In genomic region chr3:119702530-119703527, GRCh38 we compare ENCODE assay signal across 8 cellular contexts. TPM values are rescaled to one million over a fixed set of nuclear protein-coding genes. Genes with fewer than 3 reads are reported as not detected.
DNase-seq lines count a peak whose midpoint lies in the region; TF ChIP-seq lines count a peak whose summit lies in the region.

Gene CFAP91, plus strand, starts transcription at chr3:119703022. Its CDS starts 77 bp downstream, at chr3:119703099.

- DNase-seq in GM06990 (ENCODE audit: extremely low read depth, insufficient read length) (peak; percentile 86), HFFc6 (peak; percentile 86), NCI-H1436 (lab: John Stamatoyannopoulos, UW) (peak; percentile 98), iris pigment epithelial cell (ENCODE audit: low read depth) (peak; percentile 94), smooth muscle cell of the brain vasculature (ENCODE audit: low read depth, low spot score) (peak; percentile 59), COLO829 (ENCODE audit: low spot score) (no peak)
- DNase-seq in activated CD4-positive, CD25-positive, alpha-beta regulatory T cell treated with anti-CD3 and anti-CD28 coated beads, Interleukin-2, amount 50 U/mL, for 72 hours: peak; percentile 89
- peak; percentile 74 for DNase-seq in central memory CD4-positive, alpha-beta T cell

- no peaks in the 10 kb centered on the region for H3K36me3 ChIP-seq in GM06990 (ENCODE audit: control insufficient read depth, insufficient read depth, low read length)

- TF ChIP-seq CTCF in GM06990 (IDR thresholded peaks at IDR 0.05; ENCODE audit: insufficient read depth, low read length, poor library complexity, severe bottlenecking) (no peak), HFFc6 (IDR thresholded peaks at IDR 0.05) (no peak)

- peak within 1 kb of the TSS; percentile 84 for H3K4me3 Mint-ChIP-seq in HFFc6

- no peaks in the 10 kb centered on the region for H3K9me3 Mint-ChIP-seq in HFFc6

- no peaks in the 10 kb centered on the region for H3K36me3 Mint-ChIP-seq in HFFc6 (ENCODE audit: low read depth)

- peaks cover 15% of the 10 kb centered on the region for H3K27me3 Mint-ChIP-seq in HFFc6 (ENCODE audit: insufficient read depth)

- peak within 1 kb of the TSS; percentile 45 for H3K4me3 ChIP-seq in GM06990 (replicated peaks; ENCODE audit: low read depth, low read length)

- no peaks in the 10 kb centered on the region for H3K27me3 ChIP-seq in GM06990 (replicated peaks; ENCODE audit: control insufficient read depth, insufficient read depth, low read length)

- peaks cover 15% of the 10 kb centered on the region for H3K4me1 Mint-ChIP-seq in HFFc6 (ENCODE audit: low read depth)

- H3K27ac Mint-ChIP-seq in HFFc6: no peak within 1 kb of the TSS

RNA-seq across cellular contexts. Expression of gene CFAP91, which starts in this region (rescaled TPM):
- not detected for total RNA-seq in HFFc6 (2021; fragmentation: NEBNext Ultra II Directional; extraction: Animal tissue kit (Norgen Biotek cat#: 25700))

Comparison
In these comparisons a context has a peak if more than half of its experiments do, and no peak if none do; other contexts are left out.
1. Peak in DNase-seq in HFFc6; RNA of the gene not detected or under 1 TPM.